In genomic region chr19:46040952-46041500, GRCh38 we compare ENCODE assay signal across 17 cellular contexts. TPM values are rescaled to one million over a fixed set of nuclear protein-coding genes. Genes with fewer than 3 reads are reported as not detected.
DNase-seq lines count a peak whose midpoint lies in the region; ATAC-seq and TF ChIP-seq lines count a peak whose summit lies in the region.
"Had no signal": no experiment of that assay in that cellular context is flagged by ENCODE, and none has a peak within 500 bp of the region (broad histone marks: within the 10 kb centered on the region; RNA-seq: fewer than 3 reads in every experiment).

TSS of gene IGFL4 (minus strand) at chr19:46041002. CDS start at chr19:46040962, 40 bp downstream.

- H3K4me3 ChIP-seq in HCT116 (replicated peaks in 1 of 2; ENCODE audit: low read depth in 1 of 2, low read length in 2 of 2) (no peak within 1 kb of the TSS), brain microvascular endothelial cell (ENCODE audit: low read depth, low read length) (no peak within 1 kb of the TSS)
- H3K4me3 ChIP-seq: cardiac muscle cell, heart left ventricle, left lung had no signal

- H3K27me3 Mint-ChIP-seq in nephron progenitor cell (ENCODE audit: low read depth, poor library complexity): peaks cover 25% of the 10 kb centered on the region

- CTCF ChIA-PET in HCT116 (lab: Charles Lee): interaction anchor here (0.5 to 0.8 kb wide), 4 partner anchors 36 to 502 kb away, joined by 3 to 5 read pairs (median 3); no protein-coding TSS in a partner anchor

- H3K36me3 ChIP-seq in HCT116 (ENCODE audit: control insufficient read depth in 1 of 2, insufficient read depth in 2 of 2, low read length in 2 of 2) (no peaks in the 10 kb centered on the region), brain microvascular endothelial cell (replicated peaks) (no peaks in the 10 kb centered on the region)
- H3K36me3 ChIP-seq: cardiac muscle cell, heart left ventricle, left lung had no signal

- no peak within 1 kb of the TSS for H2AFZ ChIP-seq in HCT116 (ENCODE audit: low read depth, low read length, poor library complexity, severe bottlenecking)

- peak within 1 kb of the TSS; percentile 41 for H3K27ac Mint-ChIP-seq in nephron progenitor cell
- H3K27ac Mint-ChIP-seq: activated CD4-positive, alpha-beta memory T cell treated with anti-CD3 and anti-CD28 coated beads, Interleukin-2, amount 10 ng/mL, durations not matched to agents 7 days and 5 days; CD4-positive, CD25-positive, alpha-beta regulatory T cell; natural killer cell treated with Interleukin-12 subunit alpha and Interleukin-12 subunit beta and Interleukin-15 and Interleukin-18, amount 100 ng/mL, for 72 hours had no signal

- POLR2A ChIA-PET in HCT116 (lab: Charles Lee): no interaction called here

- RAD21 ChIA-PET in HCT116 (lab: Charles Lee; ENCODE audit: low non-redundant PET in 1 of 2, low total read pairs in 2 of 2, uncharacterized antibody in 2 of 2, unreplicated experiment in 2 of 2): no interaction called here

- peak; percentile 58; the same call in 1 of the 2 replicates for ATAC-seq in HCT116
- ATAC-seq: heart left ventricle, left lung had no signal

- H3K36me3 Mint-ChIP-seq in nephron progenitor cell (ENCODE audit: low read depth): peaks cover 23% of the 10 kb centered on the region
- H3K36me3 Mint-ChIP-seq: CD4-positive, CD25-positive, alpha-beta regulatory T cell; natural killer cell treated with Interleukin-12 subunit alpha and Interleukin-12 subunit beta and Interleukin-15 and Interleukin-18, amount 100 ng/mL, for 72 hours had no signal

- H3K9me2 ChIP-seq in HCT116 (ENCODE audit: insufficient read depth): no peaks in the 10 kb centered on the region

- H3K4me1 ChIP-seq in HCT116 (ENCODE audit: control insufficient read depth in 1 of 2, insufficient read depth in 2 of 2, low read length in 2 of 2): peaks cover 0 to 8% of the 10 kb centered on the region in 2 experiments; a peak in 2 of 4 replicates
- H3K4me1 ChIP-seq: heart left ventricle, left lung had no signal

- TF ChIP-seq POLR2A in HCT116 (IDR thresholded peaks at IDR 0.05; ENCODE audit: borderline replicate concordance, extremely low read depth, insufficient read depth, insufficient read length): no peak

- no peaks in the 10 kb centered on the region for H4K20me1 ChIP-seq in HCT116 (ENCODE audit: insufficient read depth)

- H3K4me3 Mint-ChIP-seq in nephron progenitor cell: peak within 1 kb of the TSS; percentile 24
- H3K4me3 Mint-ChIP-seq: activated CD4-positive, alpha-beta memory T cell treated with anti-CD3 and anti-CD28 coated beads, Interleukin-2, amount 10 ng/mL, durations not matched to agents 7 days and 5 days; CD4-positive, CD25-positive, alpha-beta regulatory T cell; natural killer cell treated with Interleukin-12 subunit alpha and Interleukin-12 subunit beta and Interleukin-15 and Interleukin-18, amount 100 ng/mL, for 72 hours had no signal

- H3K9me3 ChIP-seq in HCT116 (ENCODE audit: control insufficient read depth in 1 of 2, insufficient read depth in 1 of 2, low read depth in 1 of 2, low read length in 2 of 2): peaks cover 0 to 4% of the 10 kb centered on the region in 2 experiments; a peak in 1 of 4 replicates
- H3K9me3 ChIP-seq: left lung had no signal

- H3K27ac ChIP-seq in HCT116 (ENCODE audit: low read depth, low read length) (no peak within 1 kb of the TSS), brain microvascular endothelial cell (no peak within 1 kb of the TSS)
- H3K27ac ChIP-seq: cardiac muscle cell, heart left ventricle, left lung had no signal

- H3K4me2 ChIP-seq in HCT116 (ENCODE audit: low read length): no peak within 1 kb of the TSS

- intact Hi-C loops in HCT116 (cut with micrococcal nuclease): no loop called here

- H3K9me3 Mint-ChIP-seq in nephron progenitor cell: peaks cover 46% of the 10 kb centered on the region
- H3K9me3 Mint-ChIP-seq: natural killer cell treated with Interleukin-12 subunit alpha and Interleukin-12 subunit beta and Interleukin-15 and Interleukin-18, amount 100 ng/mL, for 72 hours had no signal

- H3K4me1 Mint-ChIP-seq in nephron progenitor cell: peaks cover 22% of the 10 kb centered on the region
- H3K4me1 Mint-ChIP-seq: activated CD4-positive, alpha-beta memory T cell treated with anti-CD3 and anti-CD28 coated beads, Interleukin-2, amount 10 ng/mL, durations not matched to agents 7 days and 5 days; CD4-positive, CD25-positive, alpha-beta regulatory T cell had no signal

- BruUV-seq in HCT116 (replicated peaks; lab: Mats Ljungman, UMichigan): no TSS peak

- TF ChIP-seq RAD21 in HCT116 (IDR thresholded peaks at IDR 0.05; ENCODE audit: low read depth): no peak

- DNase-seq in HCT116 (ENCODE audit: low read depth, low spot score): no peak
- peak; percentile 40 for DNase-seq in NCI-H2107 (lab: John Stamatoyannopoulos, UW)
- DNase-seq in SW480 (ENCODE audit: low spot score): peak; percentile 46
- DNase-seq in nephron progenitor cell: no peak
- no peak for DNase-seq in brain microvascular endothelial cell
- no peak for DNase-seq in effector CD4-positive, alpha-beta T cell
- no peak for DNase-seq in T-helper 2 cell
- DNase-seq: activated CD4-positive, alpha-beta memory T cell treated with anti-CD3 and anti-CD28 coated beads, Interleukin-2, amount 10 ng/mL, durations not matched to agents 7 days and 5 days; activated effector memory CD4-positive, alpha-beta T cell treated with Interleukin-2 at 50 U/mL for 16 hours; CD4-positive, CD25-positive, alpha-beta regulatory T cell; heart left ventricle; KBM-7; left lung; NCI-H82; SHP77 treated with DMSO at 0.1 percent for 48 hours had no signal

- H3K9ac ChIP-seq in HCT116 (ENCODE audit: low read length): no peak within 1 kb of the TSS

- H3K27me3 ChIP-seq in HCT116 (ENCODE audit: insufficient read depth, low read length): peaks cover 26% of the 10 kb centered on the region; the same call in 1 of the 2 replicates
- peaks cover 25% of the 10 kb centered on the region for H3K27me3 ChIP-seq in brain microvascular endothelial cell (replicated peaks)
- H3K27me3 ChIP-seq: cardiac muscle cell had no signal

- no peaks in the 10 kb centered on the region for H3K79me2 ChIP-seq in HCT116 (ENCODE audit: insufficient read depth, low read length)

- in situ Hi-C loops in brain microvascular endothelial cell (cut with HindIII; ENCODE audit: low pct_ligation_motif_present, low sequenced_read_pairs): no loop called here

- TF ChIP-seq CTCF in HCT116 (IDR thresholded peaks at IDR 0.05 in 2 of 3, conservative IDR thresholded peaks at IDR 0.05 in 1 of 3; ENCODE audit: borderline replicate concordance in 1 of 3, insufficient read depth in 1 of 3, low read depth in 2 of 3, low read length in 2 of 3) (no peak), nephron progenitor cell (IDR thresholded peaks at IDR 0.05) (no peak), brain microvascular endothelial cell (IDR thresholded peaks at IDR 0.05; ENCODE audit: low read depth, low read length, missing control alignments) (no peak)

TF ChIP-seq in HCT116, 20 proteins besides CTCF, POLR2A, EP300 and RAD21:
- TF ChIP-seq SP1 (IDR thresholded peaks at IDR 0.05; ENCODE audit: low read depth) (0 out of 2 replicates have a peak, but pooled peaks have one; percentile 21), EZH2 (IDR thresholded peaks at IDR 0.05) (no peak), TCF7L2 (IDR thresholded peaks at IDR 0.05; ENCODE audit: borderline replicate concordance, extremely low read depth, insufficient read depth, insufficient read length) (no peak), JUND (IDR thresholded peaks at IDR 0.05) (0 out of 2 replicates have a peak, but pooled peaks have one; percentile 34), MAX (IDR thresholded peaks at IDR 0.05) (no peak), CEBPB (IDR thresholded peaks at IDR 0.05; ENCODE audit: low read depth) (no peak)
- TF ChIP-seq, protein P1, sequence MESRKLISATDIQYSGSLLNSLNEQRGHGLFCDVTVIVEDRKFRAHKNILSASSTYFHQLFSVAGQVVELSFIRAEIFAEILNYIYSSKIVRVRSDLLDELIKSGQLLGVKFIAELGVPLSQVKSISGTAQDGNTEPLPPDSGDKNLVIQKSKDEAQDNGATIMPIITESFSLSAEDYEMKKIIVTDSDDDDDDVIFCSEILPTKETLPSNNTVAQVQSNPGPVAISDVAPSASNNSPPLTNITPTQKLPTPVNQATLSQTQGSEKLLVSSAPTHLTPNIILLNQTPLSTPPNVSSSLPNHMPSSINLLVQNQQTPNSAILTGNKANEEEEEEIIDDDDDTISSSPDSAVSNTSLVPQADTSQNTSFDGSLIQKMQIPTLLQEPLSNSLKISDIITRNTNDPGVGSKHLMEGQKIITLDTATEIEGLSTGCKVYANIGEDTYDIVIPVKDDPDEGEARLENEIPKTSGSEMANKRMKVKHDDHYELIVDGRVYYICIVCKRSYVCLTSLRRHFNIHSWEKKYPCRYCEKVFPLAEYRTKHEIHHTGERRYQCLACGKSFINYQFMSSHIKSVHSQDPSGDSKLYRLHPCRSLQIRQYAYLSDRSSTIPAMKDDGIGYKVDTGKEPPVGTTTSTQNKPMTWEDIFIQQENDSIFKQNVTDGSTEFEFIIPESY (IDR thresholded peaks at IDR 0.05; ENCODE audit: extremely low read depth, insufficient replicate concordance, low read length): no peak

RNA-seq across cellular contexts. Expression of gene IGFL4, which starts in this region (rescaled TPM):
- not detected for total RNA-seq in HCT116 (2021; ENCODE audit: unreplicated experiment)
- not detected in 2 replicates for polyA plus RNA-seq in HCT116 (2012)
- total RNA-seq: activated CD4-positive, alpha-beta memory T cell treated with anti-CD3 and anti-CD28 coated beads, Interleukin-2, amount 10 ng/mL, durations not matched to agents 7 days and 5 days; CD4-positive, CD25-positive, alpha-beta regulatory T cell; heart left ventricle; left lung; natural killer cell treated with Interleukin-12 subunit alpha and Interleukin-12 subunit beta and Interleukin-15 and Interleukin-18, amount 100 ng/mL, for 72 hours had no signal
- polyA plus RNA-seq: CD4-positive, CD25-positive, alpha-beta regulatory T cell; heart left ventricle had no signal

Comparison
In these comparisons a context has a peak if more than half of its experiments do, and no peak if none do; other contexts are left out.
1. Peak in ATAC-seq in HCT116; RNA of the gene not detected or under 1 TPM.
2. DNase-seq: peak in NCI-H2107 (single experiment) and SW480 (single experiment); none in HCT116 (single experiment), nephron progenitor cell (single experiment), brain microvascular endothelial cell (single experiment), effector CD4-positive, alpha-beta T cell (single experiment) and T-helper 2 cell (0 of 5).